10 cellular contexts compared by ENCODE assay signal in genomic region chr5:143397302-143398052, GRCh38. TPM values are rescaled to one million over a fixed set of nuclear protein-coding genes. Genes with fewer than 3 reads are reported as not detected.
DNase-seq lines count a peak whose midpoint lies in the region; ATAC-seq and TF ChIP-seq lines count a peak whose summit lies in the region.
"Had no signal": no experiment of that assay in that cellular context is flagged by ENCODE, and none has a peak within 500 bp of the region (broad histone marks: within the 10 kb centered on the region; RNA-seq: fewer than 3 reads in every experiment).

No MANE protein-coding gene starts in this region.

- TF ChIP-seq CTCF in DOHH2 (IDR thresholded peaks at IDR 0.05; ENCODE audit: low read depth, low read length, poor library complexity, severe bottlenecking) (no peak), OCI-LY1 (IDR thresholded peaks at IDR 0.05; ENCODE audit: low read length) (no peak), osteoblast (IDR thresholded peaks at IDR 0.05; ENCODE audit: extremely low read depth, low read depth, low read length) (no peak), sigmoid colon (IDR thresholded peaks at IDR 0.05) (no peak), body of pancreas (IDR thresholded peaks at IDR 0.05) (no peak)

- no peak for ATAC-seq in HG03025 (IDR thresholded peaks at IDR 0.05; ENCODE audit: low FRiP score, unreplicated experiment)
- no peak for ATAC-seq in HG03097 (IDR thresholded peaks at IDR 0.05; ENCODE audit: low FRiP score, unreplicated experiment)
- no peak for ATAC-seq in body of pancreas

- peak overlapping the region; percentile 81 for H3K4me2 ChIP-seq in DOHH2 (ENCODE audit: low read length)
- peak overlapping the region; percentile 99 for H3K4me2 ChIP-seq in OCI-LY1 (ENCODE audit: low read length)
- peak overlapping the region; percentile 82 for H3K4me2 ChIP-seq in osteoblast (ENCODE audit: insufficient read depth, low read length)

- WGBS in sigmoid colon, 2 donors: 86 to 92% methylated on average over 2 of the region's 2 CpGs
- WGBS in body of pancreas, 2 donors: 85 to 91% methylated on average over 2 of the region's 2 CpGs

- TF ChIP-seq POLR2A in sigmoid colon (IDR thresholded peaks at IDR 0.05): no peak
- TF ChIP-seq POLR2A in body of pancreas (IDR thresholded peaks at IDR 0.05): no peak

- peaks cover 82% of the 10 kb centered on the region for H3K4me1 ChIP-seq in DOHH2 (ENCODE audit: control insufficient read depth, low read length)
- peaks cover 75% of the 10 kb centered on the region for H3K4me1 ChIP-seq in OCI-LY1 (ENCODE audit: insufficient read depth, low read length, severe bottlenecking)
- peaks cover 31 to 69% of the 10 kb centered on the region in 2 donors for H3K4me1 ChIP-seq in duodenal mucosa (ENCODE audit: control insufficient read depth in 1 of 2, insufficient read depth in 2 of 2, low read length in 2 of 2)
- H3K4me1 ChIP-seq in osteoblast (ENCODE audit: insufficient read depth, low read length): peaks cover 26% of the 10 kb centered on the region
- peaks cover 0 to 96% (median 77%) of the 10 kb centered on the region in 4 donors for H3K4me1 ChIP-seq in sigmoid colon
- peaks cover 81% of the 10 kb centered on the region for H3K4me1 ChIP-seq in body of pancreas

- DNase-seq in osteoblast (ENCODE audit: insufficient read length, low spot score, missing footprints): no peak
- DNase-seq in sigmoid colon: no peak
- no peak for DNase-seq in body of pancreas
- DNase-seq: NCI-H524 treated with DMSO at 0.1 percent for 48 hours had no signal

- H3F3A ChIP-seq in DOHH2 (ENCODE audit: control insufficient read depth, insufficient read depth) (peaks cover 18% of the 10 kb centered on the region), OCI-LY1 (ENCODE audit: insufficient read depth, low read length) (no peaks in the 10 kb centered on the region)

- H3K9me2 ChIP-seq in DOHH2 (replicated peaks; ENCODE audit: control insufficient read depth, low read length): no peaks in the 10 kb centered on the region
- no peaks in the 10 kb centered on the region for H3K9me2 ChIP-seq in OCI-LY1 (ENCODE audit: low read depth, low read length)

- TF ChIP-seq EP300 in sigmoid colon (IDR thresholded peaks at IDR 0.05): no peak

- intact Hi-C loops in sigmoid colon (cut with DNase I) (no loop called here), body of pancreas (cut with DNase I) (no loop called here)

- H2AFZ ChIP-seq in OCI-LY1 (ENCODE audit: low read length) (no peak overlapping the region), osteoblast (ENCODE audit: low read length) (no peak overlapping the region)

- H3K36me3 ChIP-seq in DOHH2 (ENCODE audit: control insufficient read depth, low read length): peaks cover 98% of the 10 kb centered on the region
- H3K36me3 ChIP-seq in OCI-LY1 (ENCODE audit: insufficient read depth, low read length): peaks cover 77% of the 10 kb centered on the region
- H3K36me3 ChIP-seq in duodenal mucosa (ENCODE audit: control insufficient read depth in 1 of 2, insufficient read depth in 2 of 2, low read length in 2 of 2): peaks cover 0 to 4% of the 10 kb centered on the region in 2 donors
- peaks cover 12% of the 10 kb centered on the region for H3K36me3 ChIP-seq in osteoblast (ENCODE audit: insufficient read depth, low read length)
- no peaks in the 10 kb centered on the region for H3K36me3 ChIP-seq in sigmoid colon
- H3K36me3 ChIP-seq in body of pancreas (replicated peaks in 1 of 2; ENCODE audit: insufficient read depth in 1 of 2, low read depth in 2 of 2): no peaks in the 10 kb centered on the region
- H3K36me3 ChIP-seq: prostate gland had no signal

- H3K27ac ChIP-seq in DOHH2 (ENCODE audit: low read depth, low read length): 0 out of 2 replicates have a peak overlapping the region, but pooled peaks have one; percentile 2
- H3K27ac ChIP-seq in OCI-LY1 (ENCODE audit: low read depth, low read length, poor library complexity, severe bottlenecking): peak overlapping the region; percentile 80
- H3K27ac ChIP-seq in duodenal mucosa (ENCODE audit: low read depth, low read length): no peak overlapping the region
- peak overlapping the region; percentile 89 for H3K27ac ChIP-seq in osteoblast (ENCODE audit: low read depth, low read length)
- no peak overlapping the region for H3K27ac ChIP-seq in sigmoid colon
- H3K27ac ChIP-seq in body of pancreas: no peak overlapping the region
- H3K27ac ChIP-seq: prostate gland had no signal

- H3K9ac ChIP-seq in OCI-LY1 (ENCODE audit: low read length) (peak overlapping the region; percentile 91), duodenal mucosa (ENCODE audit: low read depth in 1 of 2, low read length in 2 of 2) (no peak overlapping the region)

- H3K27me3 ChIP-seq in DOHH2 (ENCODE audit: control insufficient read depth, low read length): no peaks in the 10 kb centered on the region
- no peaks in the 10 kb centered on the region for H3K27me3 ChIP-seq in OCI-LY1 (ENCODE audit: insufficient read depth, low read length)
- H3K27me3 ChIP-seq in duodenal mucosa (ENCODE audit: control insufficient read depth in 1 of 2, insufficient read depth in 2 of 2, low read length in 2 of 2): no peaks in the 10 kb centered on the region
- no peaks in the 10 kb centered on the region for H3K27me3 ChIP-seq in osteoblast (ENCODE audit: insufficient read depth, low read length)
- H3K27me3 ChIP-seq in sigmoid colon: no peaks in the 10 kb centered on the region
- H3K27me3 ChIP-seq in body of pancreas: no peaks in the 10 kb centered on the region

- peaks cover 100% of the 10 kb centered on the region for H3K79me2 ChIP-seq in DOHH2 (ENCODE audit: control insufficient read depth, low read length)
- peaks cover 100% of the 10 kb centered on the region for H3K79me2 ChIP-seq in OCI-LY1 (ENCODE audit: insufficient read depth, low read length)
- H3K79me2 ChIP-seq in osteoblast (ENCODE audit: insufficient read depth, low read length): peaks cover 100% of the 10 kb centered on the region

- H3K4me3 ChIP-seq in DOHH2 (ENCODE audit: low read length): peak overlapping the region; percentile 88
- peak overlapping the region; percentile 83 for H3K4me3 ChIP-seq in OCI-LY1 (ENCODE audit: low read depth, low read length, poor library complexity, severe bottlenecking)
- H3K4me3 ChIP-seq in duodenal mucosa (ENCODE audit: low read depth in 1 of 2, low read length in 2 of 2): peak overlapping the region; percentile 19 to 36
- H3K4me3 ChIP-seq in osteoblast (ENCODE audit: insufficient read depth, low read length): peak overlapping the region; percentile 80
- peak overlapping the region in 2 of 4 donors; percentile 12 to 88 for H3K4me3 ChIP-seq in sigmoid colon
- H3K4me3 ChIP-seq in body of pancreas: no peak overlapping the region
- H3K4me3 ChIP-seq: prostate gland had no signal

- H4K20me1 ChIP-seq in DOHH2 (ENCODE audit: control insufficient read depth, insufficient read depth, low read depth, low read length) (peaks cover 37% of the 10 kb centered on the region), OCI-LY1 (ENCODE audit: insufficient read depth, low read length) (no peaks in the 10 kb centered on the region), osteoblast (ENCODE audit: insufficient read depth, low read length) (peaks cover 53% of the 10 kb centered on the region)

- H3K9me3 ChIP-seq in DOHH2 (ENCODE audit: control insufficient read depth, insufficient read depth, low read length): no peaks in the 10 kb centered on the region
- no peaks in the 10 kb centered on the region for H3K9me3 ChIP-seq in OCI-LY1 (ENCODE audit: low read length)
- H3K9me3 ChIP-seq in duodenal mucosa (ENCODE audit: control insufficient read depth in 1 of 2, low read length in 2 of 2): no peaks in the 10 kb centered on the region
- H3K9me3 ChIP-seq in osteoblast (ENCODE audit: low read depth, low read length): no peaks in the 10 kb centered on the region
- no peaks in the 10 kb centered on the region for H3K9me3 ChIP-seq in sigmoid colon
- H3K9me3 ChIP-seq in body of pancreas: no peaks in the 10 kb centered on the region
- H3K9me3 ChIP-seq: prostate gland had no signal

RNA-seq across cellular contexts. Expression of gene NR3C1, which starts 6.0 kb away (rescaled TPM):
- total RNA-seq in osteoblast (113 and 119 TPM in 2 replicates), sigmoid colon (10 to 100 TPM; 36.0 to 65.6 (median 49.9) TPM), body of pancreas (10 to 100 TPM; 18.5 to 25.2 TPM)
- polyA plus RNA-seq in sigmoid colon: 10 to 100 TPM in 1 of 3 donors, 1 to 10 TPM in 2; 5.5 to 11.9 (median 9.6) TPM

Comparison
In these comparisons a context has a peak if more than half of its experiments do, and no peak if none do; other contexts are left out.
1. H3K27ac ChIP-seq: peak in DOHH2 (single experiment), OCI-LY1 (single experiment) and osteoblast (single experiment); none in duodenal mucosa (single experiment), sigmoid colon (0 of 4) and body of pancreas (0 of 4).
2. H3K4me3 ChIP-seq: peak in DOHH2 (single experiment), OCI-LY1 (single experiment), duodenal mucosa (2 of 2) and osteoblast (single experiment); none in body of pancreas (0 of 2).
3. Peak in every context shown above with its lines, with median percentiles within 50 percentile points of each other: H3K4me2 ChIP-seq.